ENCODE assay signal across 18 cellular contexts in the genomic region with DNA sequence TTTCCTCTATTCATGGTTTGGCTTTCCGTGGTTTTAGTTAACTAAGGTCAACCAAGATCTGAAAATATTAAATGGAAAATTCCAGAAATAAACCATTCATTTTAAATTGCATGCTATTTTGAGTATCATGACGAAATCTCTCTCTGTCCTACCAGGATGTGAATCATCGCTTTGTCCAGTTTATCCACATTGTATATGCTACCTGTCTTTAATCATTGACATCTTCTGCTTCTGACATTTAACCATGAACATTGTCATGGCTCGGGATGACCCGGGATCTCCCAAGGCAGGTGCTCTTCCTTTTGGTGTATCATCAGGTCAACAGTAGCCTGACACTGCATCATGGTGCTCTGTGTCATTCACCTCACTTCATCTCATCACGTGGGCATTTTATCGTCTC.
DNase-seq lines count a peak whose midpoint lies in the region; ATAC-seq and TF ChIP-seq lines count a peak whose summit lies in the region.
"Had no signal": no experiment of that assay in that cellular context is flagged by ENCODE, and none has a peak within 500 bp of the region (broad histone marks: within the 10 kb centered on the region; RNA-seq: fewer than 3 reads in every experiment).

No MANE protein-coding gene starts in this region.

- H3K4me3 ChIP-seq in choroid plexus epithelial cell (ENCODE audit: low read depth, low read length) (no peak overlapping the region), kidney epithelial cell (ENCODE audit: low read depth, low read length) (no peak overlapping the region)
- H3K4me3 ChIP-seq: right lobe of liver had no signal

- TF ChIP-seq POLR2A in GM18505 (IDR thresholded peaks at IDR 0.05; ENCODE audit: borderline replicate concordance, extremely low read depth, insufficient read depth, insufficient read length), result no peak

- peaks cover 16% of the 10 kb centered on the region for H3K4me1 Mint-ChIP-seq in Calu3 (ENCODE audit: low read depth, unreplicated experiment)

- H3K36me3 ChIP-seq in kidney epithelial cell (ENCODE audit: control insufficient read depth, insufficient read depth, low read length), result no peaks in the 10 kb centered on the region
- H3K36me3 ChIP-seq: right lobe of liver had no signal

- ATAC-seq in GM18505 (IDR thresholded peaks at IDR 0.05; ENCODE audit: unreplicated experiment), result no peak
- ATAC-seq in GM21515 (IDR thresholded peaks at IDR 0.05; ENCODE audit: unreplicated experiment), result no peak
- ATAC-seq: activated CD4-positive, CD25-positive, alpha-beta regulatory T cell treated with anti-CD3 and anti-CD28 coated beads, Interleukin-2, amount 50 U/mL, for 24 hours; T-helper 17 cell had no signal

- H3K27me3 Mint-ChIP-seq in Calu3 (ENCODE audit: unreplicated experiment), result no peaks in the 10 kb centered on the region
- H3K27me3 Mint-ChIP-seq: T-helper 17 cell had no signal

- H3K27ac Mint-ChIP-seq in Calu3 (ENCODE audit: unreplicated experiment), result peak overlapping the region; percentile 69
- H3K27ac Mint-ChIP-seq: T-helper 17 cell had no signal

- TF ChIP-seq CTCF in Calu3 (IDR thresholded peaks at IDR 0.05; ENCODE audit: unreplicated experiment) (no peak), choroid plexus epithelial cell (conservative IDR thresholded peaks at IDR 0.05; ENCODE audit: low read depth, low read length) (no peak), kidney epithelial cell (IDR thresholded peaks at IDR 0.05; ENCODE audit: insufficient read depth, low read length, poor library complexity, severe bottlenecking) (no peak)

- intact Hi-C loops in Calu3 (cut with micrococcal nuclease; ENCODE audit: unreplicated experiment), result no loop called here

- peaks cover 2% of the 10 kb centered on the region for H3K9me3 Mint-ChIP-seq in Calu3 (ENCODE audit: low read depth, unreplicated experiment)

- DNase-seq in Calu3 (no peak), NCI-H226 (peak; percentile 7), choroid plexus epithelial cell (ENCODE audit: low read depth) (peak; percentile 57), kidney epithelial cell (ENCODE audit: low read depth) (peak; percentile 35), DMS153 treated with DMSO at 0.1 percent for 48 hours (lab: John Stamatoyannopoulos, UW; ENCODE audit: unreplicated experiment) (no peak), epidermal melanocyte (ENCODE audit: insufficient read length, low spot score) (no peak)
- DNase-seq: amygdala, DMS 273 treated with DMSO at 0.1 percent for 48 hours, erythroblast, NCI-H146, NCI-H345, nucleus accumbens, right lobe of liver, SHP77, T-helper 17 cell had no signal

- H3K27me3 ChIP-seq in kidney epithelial cell (ENCODE audit: control insufficient read depth, insufficient read depth, low read length), result no peaks in the 10 kb centered on the region
- H3K27me3 ChIP-seq: right lobe of liver had no signal

- CTCF ChIA-PET in Calu3 (lab: Charles Lee), result interaction anchor here (0.5 to 0.6 kb wide), 2 partner anchors 11 to 36 kb away, joined by 3 read pairs; no protein-coding TSS in a partner anchor

- H3K36me3 Mint-ChIP-seq in Calu3 (ENCODE audit: insufficient read depth, unreplicated experiment), result no peaks in the 10 kb centered on the region

- no peak overlapping the region for H3K4me3 Mint-ChIP-seq in Calu3 (ENCODE audit: low read depth, unreplicated experiment)
- H3K4me3 Mint-ChIP-seq: T-helper 17 cell had no signal

- no TSS peak for BruUV-seq in Calu3 (replicated peaks; lab: Mats Ljungman, UMichigan)

Comparison
In these comparisons a context has a peak if more than half of its experiments do, and no peak if none do; other contexts are left out.
1. DNase-seq: peak in NCI-H226 (single experiment), choroid plexus epithelial cell (single experiment) and kidney epithelial cell (single experiment); none in Calu3 (single experiment), DMS153 treated with DMSO at 0.1 percent for 48 hours (single experiment) and epidermal melanocyte (single experiment).